ENCODE assay signal across 15 cellular contexts in the genomic region with DNA sequence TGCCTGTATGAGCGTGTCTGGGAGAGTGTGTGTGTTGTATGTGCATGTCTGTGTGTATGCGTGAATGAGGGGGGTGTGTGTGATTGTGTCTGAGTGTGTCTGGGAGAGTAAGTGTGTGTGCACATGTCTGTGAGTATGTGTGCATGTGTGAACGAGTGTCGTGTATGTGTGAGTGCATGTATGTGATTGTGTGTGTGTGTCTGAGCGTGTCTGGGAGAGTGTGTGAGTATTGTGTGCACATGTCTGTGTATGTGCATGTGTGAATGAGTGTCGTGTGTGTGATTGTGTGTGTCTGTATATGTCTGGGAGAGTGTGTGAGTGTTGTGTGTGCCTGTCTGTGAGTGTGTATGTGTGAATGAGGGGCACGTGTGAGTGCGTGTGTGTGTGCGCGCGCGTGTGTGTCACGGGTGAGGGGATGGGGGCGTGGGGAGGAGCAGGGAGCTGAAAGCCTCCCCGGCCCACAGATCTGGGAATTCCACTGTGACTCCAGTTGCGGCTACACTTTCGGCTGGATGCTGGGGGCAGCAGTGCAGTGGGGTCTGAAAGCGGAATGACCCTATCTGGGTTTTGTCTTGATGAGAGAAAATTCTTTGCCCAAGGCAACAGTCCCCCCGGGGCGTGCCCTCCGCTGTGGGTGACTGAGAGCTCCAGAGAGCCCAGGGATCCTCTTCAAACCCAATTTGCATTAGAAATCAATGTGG.
"Had no signal": no experiment of that assay in that cellular context is flagged by ENCODE, and none has a peak within 500 bp of the region (broad histone marks: within the 10 kb centered on the region; RNA-seq: fewer than 3 reads in every experiment).

No MANE protein-coding gene starts in this region.

- H3K36me3 ChIP-seq: ascending aorta, lower lobe of right lung, tibial nerve, vagina had no signal

- H3K27ac ChIP-seq: ascending aorta, hepatocyte, lower lobe of right lung, tibial nerve, vagina had no signal

- H3K27me3 ChIP-seq: ascending aorta, hepatocyte, tibial nerve, vagina had no signal

- H3K79me2 ChIP-seq: hepatocyte had no signal

- H3K4me3 ChIP-seq: ascending aorta, hepatocyte, lower lobe of right lung, tibial nerve, vagina had no signal

- DNase-seq: activated CD4-positive, alpha-beta T cell treated with anti-CD3 and anti-CD28 coated beads, Interleukin-2, amount 10 ng/mL, durations not matched to agents 24 days and 14 days; activated CD8-positive, alpha-beta memory T cell treated with anti-CD3 and anti-CD28 coated beads, Interleukin-2, amount 50 U/mL, for 48 hours; activated effector memory CD4-positive, alpha-beta T cell treated with anti-CD3 and anti-CD28 coated beads, Interleukin-2, amount 50 U/mL, for 16 hours; activated naive CD4-positive, alpha-beta T cell treated with anti-CD3 and anti-CD28 coated beads, Interleukin-2, amount 50 U/mL, for 16 hours; activated T-cell treated with anti-CD3 and anti-CD28 coated beads, Interleukin-2, amount 50 U/mL, for 72 hours; effector memory CD8-positive, alpha-beta T cell; left colon; lower lobe of right lung; stimulated activated CD4-positive, alpha-beta T cell treated with anti-CD3 and anti-CD28 coated beads, Interleukin-2, amount 100 ng/mL, for 24 hours; T-cell; T-helper 9 cell had no signal

- H2AFZ ChIP-seq: hepatocyte had no signal

- ATAC-seq: activated T-cell treated with anti-CD3 and anti-CD28 coated beads, Interleukin-2, amount 50 U/mL, for 72 hours; effector memory CD8-positive, alpha-beta T cell; left colon; lower lobe of right lung; T-cell had no signal

- H3K9me3 ChIP-seq: ascending aorta, lower lobe of right lung, tibial nerve, vagina had no signal

- H3K4me2 ChIP-seq: hepatocyte had no signal

- H3K4me1 ChIP-seq: lower lobe of right lung had no signal
